Comparison of ENCODE assay signal across 15 cellular contexts in the genomic region with DNA sequence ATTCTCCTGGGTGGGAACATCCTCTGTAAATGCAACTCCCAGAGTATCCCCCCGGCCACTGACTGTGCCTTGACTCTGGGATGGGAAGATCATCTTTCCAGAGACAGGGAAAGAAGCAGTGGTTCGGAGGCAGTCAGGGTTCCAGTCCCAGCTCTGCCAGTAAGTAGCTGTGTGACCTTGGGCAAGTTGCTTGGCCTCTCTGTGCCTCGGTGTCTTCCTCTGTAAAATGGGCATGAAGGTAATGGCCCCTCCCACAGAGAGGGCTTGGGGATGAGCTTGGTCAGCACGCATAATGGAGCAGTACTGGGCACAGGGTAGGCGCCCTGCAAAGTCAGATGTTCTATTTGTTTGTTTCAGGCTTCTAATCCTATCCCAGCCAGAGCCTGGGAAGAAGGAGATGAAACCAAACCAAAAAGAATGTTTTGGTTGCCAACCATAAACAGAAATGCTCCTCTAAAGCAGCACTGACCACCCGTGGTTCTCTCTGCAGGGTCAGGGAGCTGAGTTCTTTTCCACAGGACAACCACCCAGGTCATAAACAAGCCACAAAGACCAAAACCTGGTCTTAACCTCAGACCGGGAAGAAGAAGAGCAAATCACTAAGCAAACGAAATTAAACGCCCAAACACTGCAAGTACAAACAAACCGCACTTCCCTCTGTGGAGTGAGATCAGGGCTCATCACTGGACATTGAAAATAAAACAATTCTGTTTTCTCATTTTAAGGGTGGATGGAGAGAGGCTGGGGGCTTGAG.
"Had no signal": no experiment of that assay in that cellular context is flagged by ENCODE, and none has a peak within 500 bp of the region (broad histone marks: within the 10 kb centered on the region; RNA-seq: fewer than 3 reads in every experiment).

No MANE protein-coding gene starts in this region.

- H3K4me3 ChIP-seq: esophagus muscularis mucosa, lower lobe of right lung, smooth muscle cell, thyroid gland had no signal

- H3K27me3 Mint-ChIP-seq: activated CD8-positive, alpha-beta memory T cell treated with anti-CD3 and anti-CD28 coated beads, Interleukin-2, amount 10 ng/mL, durations not matched to agents 7 days and 5 days had no signal

- H3K4me1 ChIP-seq: esophagus muscularis mucosa, lower lobe of right lung, thyroid gland had no signal

- DNase-seq: activated CD8-positive, alpha-beta memory T cell treated with anti-CD3 and anti-CD28 coated beads, Interleukin-2, amount 10 ng/mL, durations not matched to agents 7 days and 5 days; activated gamma-delta T cell treated with Interleukin-2 at 50 U/mL for 16 hours; activated naive CD8-positive, alpha-beta T cell treated with anti-CD3 and anti-CD28 coated beads, Interleukin-2, amount 10 ng/mL, durations not matched to agents 7 days and 5 days; activated T-cell treated with anti-CD3 and anti-CD28 coated beads, Interleukin-2, amount 50 U/mL, for 24 hours; anterior cingulate cortex; foreskin fibroblast; glutamatergic neuron; left cardiac atrium; lower lobe of right lung; right cardiac atrium; thyroid gland had no signal

- H3K9me3 Mint-ChIP-seq: activated naive CD8-positive, alpha-beta T cell treated with anti-CD3 and anti-CD28 coated beads, Interleukin-2, amount 10 ng/mL, durations not matched to agents 7 days and 5 days; activated T-cell treated with anti-CD3 and anti-CD28 coated beads, Interleukin-2, amount 50 U/mL, for 24 hours; mesothelial cell of epicardium; stimulated activated effector memory CD8-positive, alpha-beta T cell treated with anti-CD3 and anti-CD28 coated beads, Interleukin-12 subunit alpha, Interleukin-12 subunit beta, amount 100 ng/mL, for 72 hours had no signal

- H3K9me3 ChIP-seq: esophagus muscularis mucosa, lower lobe of right lung, thyroid gland had no signal

- H3K4me3 Mint-ChIP-seq: activated CD8-positive, alpha-beta memory T cell treated with anti-CD3 and anti-CD28 coated beads, Interleukin-2, amount 10 ng/mL, durations not matched to agents 7 days and 5 days; activated naive CD8-positive, alpha-beta T cell treated with anti-CD3 and anti-CD28 coated beads, Interleukin-2, amount 10 ng/mL, durations not matched to agents 7 days and 5 days; activated T-cell treated with anti-CD3 and anti-CD28 coated beads, Interleukin-2, amount 50 U/mL, for 24 hours; mesothelial cell of epicardium; stimulated activated effector memory CD8-positive, alpha-beta T cell treated with anti-CD3 and anti-CD28 coated beads, Interleukin-12 subunit alpha, Interleukin-12 subunit beta, amount 100 ng/mL, for 72 hours had no signal

- H3K4me1 Mint-ChIP-seq: activated CD8-positive, alpha-beta memory T cell treated with anti-CD3 and anti-CD28 coated beads, Interleukin-2, amount 10 ng/mL, durations not matched to agents 7 days and 5 days; activated naive CD8-positive, alpha-beta T cell treated with anti-CD3 and anti-CD28 coated beads, Interleukin-2, amount 10 ng/mL, durations not matched to agents 7 days and 5 days; mesothelial cell of epicardium; stimulated activated effector memory CD8-positive, alpha-beta T cell treated with anti-CD3 and anti-CD28 coated beads, Interleukin-12 subunit alpha, Interleukin-12 subunit beta, amount 100 ng/mL, for 72 hours had no signal

- H3K4me2 ChIP-seq: smooth muscle cell had no signal

- H3K27ac Mint-ChIP-seq: activated CD8-positive, alpha-beta memory T cell treated with anti-CD3 and anti-CD28 coated beads, Interleukin-2, amount 10 ng/mL, durations not matched to agents 7 days and 5 days; activated naive CD8-positive, alpha-beta T cell treated with anti-CD3 and anti-CD28 coated beads, Interleukin-2, amount 10 ng/mL, durations not matched to agents 7 days and 5 days; activated T-cell treated with anti-CD3 and anti-CD28 coated beads, Interleukin-2, amount 50 U/mL, for 24 hours; mesothelial cell of epicardium; stimulated activated effector memory CD8-positive, alpha-beta T cell treated with anti-CD3 and anti-CD28 coated beads, Interleukin-12 subunit alpha, Interleukin-12 subunit beta, amount 100 ng/mL, for 72 hours had no signal

- ATAC-seq: activated CD8-positive, alpha-beta memory T cell treated with anti-CD3 and anti-CD28 coated beads, Interleukin-2, amount 10 ng/mL, durations not matched to agents 7 days and 5 days; left cardiac atrium; lower lobe of right lung; right cardiac atrium; stimulated activated effector memory CD8-positive, alpha-beta T cell treated with anti-CD3 and anti-CD28 coated beads, Interleukin-12 subunit alpha, Interleukin-12 subunit beta, amount 100 ng/mL, for 72 hours had no signal

- H3K36me3 Mint-ChIP-seq: activated CD8-positive, alpha-beta memory T cell treated with anti-CD3 and anti-CD28 coated beads, Interleukin-2, amount 10 ng/mL, durations not matched to agents 7 days and 5 days; activated naive CD8-positive, alpha-beta T cell treated with anti-CD3 and anti-CD28 coated beads, Interleukin-2, amount 10 ng/mL, durations not matched to agents 7 days and 5 days; mesothelial cell of epicardium; stimulated activated effector memory CD8-positive, alpha-beta T cell treated with anti-CD3 and anti-CD28 coated beads, Interleukin-12 subunit alpha, Interleukin-12 subunit beta, amount 100 ng/mL, for 72 hours had no signal

- H3K27me3 ChIP-seq: esophagus muscularis mucosa, thyroid gland had no signal

- H3K36me3 ChIP-seq: esophagus muscularis mucosa, lower lobe of right lung, thyroid gland had no signal

- H3K27ac ChIP-seq: esophagus muscularis mucosa, lower lobe of right lung, thyroid gland had no signal
